17 cellular contexts compared by ENCODE assay signal in the genomic region with DNA sequence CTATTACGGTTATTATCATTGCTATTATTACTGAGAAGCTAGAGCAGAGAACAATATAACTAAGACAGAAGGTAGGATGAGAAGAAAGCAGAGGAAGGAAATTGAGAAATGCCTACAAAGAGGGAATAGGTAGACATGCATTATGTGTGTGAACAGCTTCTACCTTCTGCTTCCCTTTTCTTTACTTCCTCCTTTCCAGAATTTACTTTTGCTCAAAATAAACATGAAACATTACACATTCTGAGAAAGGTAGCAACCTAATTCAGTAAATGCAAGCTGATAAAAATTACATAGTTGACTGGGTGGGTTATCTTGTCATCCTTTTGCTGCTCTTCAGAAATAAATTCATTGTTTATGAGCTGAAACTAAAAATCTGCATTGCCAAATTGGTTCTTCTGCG.
"Had no signal": no experiment of that assay in that cellular context is flagged by ENCODE, and none has a peak within 500 bp of the region (broad histone marks: within the 10 kb centered on the region; RNA-seq: fewer than 3 reads in every experiment).

No MANE protein-coding gene starts in this region.

- H3K36me3 ChIP-seq: ovary, right atrium auricular region had no signal

- H3K4me3 ChIP-seq: ovary, psoas muscle, right atrium auricular region, spleen had no signal

- H3K9me3 ChIP-seq: ovary, psoas muscle, right atrium auricular region, spleen had no signal

- H3K36me3 Mint-ChIP-seq: natural killer cell treated with Interleukin-12 subunit alpha and Interleukin-12 subunit beta and Interleukin-15 and Interleukin-18, amount 100 ng/mL, for 72 hours had no signal

- ATAC-seq: activated naive CD8-positive, alpha-beta T cell treated with anti-CD3 and anti-CD28 coated beads, Interleukin-2, amount 50 U/mL, for 24 hours; activated T-cell treated with anti-CD3 and anti-CD28 coated beads, Interleukin-2, amount 50 U/mL, for 72 hours; natural killer cell treated with Interleukin-12 subunit alpha and Interleukin-12 subunit beta and Interleukin-15 and Interleukin-18, amount 100 ng/mL, for 72 hours; psoas muscle; stimulated activated naive CD8-positive, alpha-beta T cell treated with anti-CD3 and anti-CD28 coated beads, Interleukin-15, Interleukin-2, amounts not matched to agents 100 U/mL and 50 U/mL, for 24 hours had no signal

- H3K27me3 ChIP-seq: ovary, right atrium auricular region, spleen had no signal

- H3K27me3 Mint-ChIP-seq: activated CD4-positive, alpha-beta memory T cell treated with anti-CD3 and anti-CD28 coated beads, Interleukin-2, amount 10 ng/mL, durations not matched to agents 7 days and 5 days; activated naive CD8-positive, alpha-beta T cell treated with anti-CD3 and anti-CD28 coated beads, Interleukin-2, amount 50 U/mL, for 24 hours had no signal

- H3K4me3 Mint-ChIP-seq: activated CD4-positive, alpha-beta memory T cell treated with anti-CD3 and anti-CD28 coated beads, Interleukin-2, amount 10 ng/mL, durations not matched to agents 7 days and 5 days; activated naive CD8-positive, alpha-beta T cell treated with anti-CD3 and anti-CD28 coated beads, Interleukin-2, amount 50 U/mL, for 24 hours; activated T-cell treated with anti-CD3 and anti-CD28 coated beads, Interleukin-2, amount 50 U/mL, for 72 hours; immature natural killer cell; natural killer cell treated with Interleukin-12 subunit alpha and Interleukin-12 subunit beta and Interleukin-15 and Interleukin-18, amount 100 ng/mL, for 72 hours had no signal

- H3K4me1 ChIP-seq: right atrium auricular region, spleen had no signal

- DNase-seq: activated CD4-positive, alpha-beta memory T cell treated with anti-CD3 and anti-CD28 coated beads, Interleukin-2, amount 10 ng/mL, durations not matched to agents 7 days and 5 days; activated CD4-positive, alpha-beta T cell treated with anti-CD3 and anti-CD28 coated beads for 48 hours; activated effector memory CD4-positive, alpha-beta T cell treated with anti-CD3 and anti-CD28 coated beads, Interleukin-2, amount 50 U/mL, for 16 hours; activated naive CD4-positive, alpha-beta T cell treated with anti-CD3 and anti-CD28 coated beads, Interleukin-2, amount 50 U/mL, for 16 hours; activated naive CD8-positive, alpha-beta T cell treated with anti-CD3 and anti-CD28 coated beads, Interleukin-2, amount 50 U/mL, for 24 hours; activated T-cell treated with anti-CD3 and anti-CD28 coated beads, Interleukin-2, amount 50 U/mL, for 72 hours; effector CD4-positive, alpha-beta T cell; erythroblast; foreskin fibroblast; immature natural killer cell; ovary; psoas muscle; spleen; stimulated activated CD4-positive, alpha-beta T cell treated with anti-CD3 and anti-CD28 coated beads, Interleukin-4, amount 100 ng/mL, for 1 hour; stimulated activated naive CD8-positive, alpha-beta T cell treated with anti-CD3 and anti-CD28 coated beads, Interleukin-15, Interleukin-2, amounts not matched to agents 100 U/mL and 50 U/mL, for 24 hours had no signal

- H3K4me1 Mint-ChIP-seq: activated CD4-positive, alpha-beta memory T cell treated with anti-CD3 and anti-CD28 coated beads, Interleukin-2, amount 10 ng/mL, durations not matched to agents 7 days and 5 days; immature natural killer cell had no signal

- H3K27ac ChIP-seq: ovary, psoas muscle, right atrium auricular region, spleen had no signal

- H3K27ac Mint-ChIP-seq: activated CD4-positive, alpha-beta memory T cell treated with anti-CD3 and anti-CD28 coated beads, Interleukin-2, amount 10 ng/mL, durations not matched to agents 7 days and 5 days; activated naive CD8-positive, alpha-beta T cell treated with anti-CD3 and anti-CD28 coated beads, Interleukin-2, amount 50 U/mL, for 24 hours; activated T-cell treated with anti-CD3 and anti-CD28 coated beads, Interleukin-2, amount 50 U/mL, for 72 hours; immature natural killer cell; natural killer cell treated with Interleukin-12 subunit alpha and Interleukin-12 subunit beta and Interleukin-15 and Interleukin-18, amount 100 ng/mL, for 72 hours had no signal

- H3K9me3 Mint-ChIP-seq: activated CD4-positive, alpha-beta memory T cell treated with anti-CD3 and anti-CD28 coated beads, Interleukin-2, amount 10 ng/mL, durations not matched to agents 7 days and 5 days; activated naive CD8-positive, alpha-beta T cell treated with anti-CD3 and anti-CD28 coated beads, Interleukin-2, amount 50 U/mL, for 24 hours; activated T-cell treated with anti-CD3 and anti-CD28 coated beads, Interleukin-2, amount 50 U/mL, for 72 hours; natural killer cell treated with Interleukin-12 subunit alpha and Interleukin-12 subunit beta and Interleukin-15 and Interleukin-18, amount 100 ng/mL, for 72 hours had no signal
